26 cellular contexts compared by ENCODE assay signal in genomic region chr10:128990986-128991385, GRCh38.
"Had no signal": no experiment of that assay in that cellular context is flagged by ENCODE, and none has a peak within 500 bp of the region (broad histone marks: within the 10 kb centered on the region; RNA-seq: fewer than 3 reads in every experiment).

No MANE protein-coding gene starts in this region.

- DNase-seq: colonic mucosa; dermis blood vessel endothelial cell; effector memory CD4-positive, alpha-beta T cell; foreskin keratinocyte; heart left ventricle; kidney; natural killer cell; retina; right lobe of liver; small intestine; stimulated activated CD4-positive, alpha-beta T cell treated with anti-CD3 and anti-CD28 coated beads, Interleukin-12 subunit alpha, Interleukin-12 subunit beta, amount 100 ng/mL, for 4 hours; stimulated activated CD4-positive, alpha-beta T cell treated with anti-CD3 and anti-CD28 coated beads, Interleukin-1b, Interleukin-23, amount 100 ng/mL, for 48 hours; stimulated activated CD4-positive, alpha-beta T cell treated with anti-CD3 and anti-CD28 coated beads, Interleukin-4, amount 100 ng/mL, for 1 hour; stimulated activated CD8-positive, alpha-beta memory T cell treated with anti-CD3 and anti-CD28 coated beads, Interleukin-4, amount 100 ng/mL, for 48 hours; stimulated activated naive CD4-positive, alpha-beta T cell; stimulated activated naive CD8-positive, alpha-beta T cell treated with anti-CD3 and anti-CD28 coated beads, Interleukin-15, amount 100 ng/mL, for 72 hours; thyroid gland; upper lobe of left lung; uterus had no signal

- H3K36me3 ChIP-seq: colonic mucosa, esophagus muscularis mucosa, gastroesophageal sphincter, heart left ventricle, neutrophil, right lobe of liver, thyroid gland, upper lobe of left lung, uterus had no signal

- ATAC-seq: foreskin keratinocyte; gastroesophageal sphincter; heart left ventricle; left lobe of liver; natural killer cell; right lobe of liver; stimulated activated naive CD8-positive, alpha-beta T cell treated with anti-CD3 and anti-CD28 coated beads, Interleukin-15, amount 100 ng/mL, for 72 hours had no signal

- H3K4me1 Mint-ChIP-seq: memory B cell; natural killer cell; stimulated activated naive CD8-positive, alpha-beta T cell treated with anti-CD3 and anti-CD28 coated beads, Interleukin-15, amount 100 ng/mL, for 72 hours had no signal

- H3K4me3 Mint-ChIP-seq: memory B cell; natural killer cell; stimulated activated naive CD8-positive, alpha-beta T cell treated with anti-CD3 and anti-CD28 coated beads, Interleukin-15, amount 100 ng/mL, for 72 hours had no signal

- H3K27me3 ChIP-seq: colonic mucosa, foreskin keratinocyte, neutrophil, right lobe of liver, thyroid gland, upper lobe of left lung, uterus had no signal

- H3K36me3 Mint-ChIP-seq: memory B cell, natural killer cell had no signal

- H3K79me2 ChIP-seq: hepatocyte had no signal

- H3K27ac Mint-ChIP-seq: memory B cell; natural killer cell; stimulated activated naive CD8-positive, alpha-beta T cell treated with anti-CD3 and anti-CD28 coated beads, Interleukin-15, amount 100 ng/mL, for 72 hours had no signal

- H3K9me3 Mint-ChIP-seq: natural killer cell; stimulated activated naive CD8-positive, alpha-beta T cell treated with anti-CD3 and anti-CD28 coated beads, Interleukin-15, amount 100 ng/mL, for 72 hours had no signal

- H2AFZ ChIP-seq: hepatocyte had no signal

- H3K9me3 ChIP-seq: colonic mucosa, heart left ventricle, neutrophil, right lobe of liver, thyroid gland, upper lobe of left lung, uterus had no signal

- H3K4me3 ChIP-seq: colonic mucosa, esophagus muscularis mucosa, gastroesophageal sphincter, heart left ventricle, hepatocyte, lung, right lobe of liver, thyroid gland, upper lobe of left lung, uterus had no signal

- H3K4me1 ChIP-seq: colonic mucosa, esophagus muscularis mucosa, foreskin keratinocyte, gastroesophageal sphincter, heart left ventricle, right lobe of liver, thyroid gland, upper lobe of left lung, uterus had no signal

- H3K27ac ChIP-seq: colonic mucosa, esophagus muscularis mucosa, foreskin keratinocyte, gastroesophageal sphincter, heart left ventricle, hepatocyte, neutrophil, right lobe of liver, thyroid gland, upper lobe of left lung, uterus had no signal

- H3K4me2 ChIP-seq: hepatocyte had no signal
